Comparison of ENCODE assay signal across 13 cellular contexts in the genomic region with DNA sequence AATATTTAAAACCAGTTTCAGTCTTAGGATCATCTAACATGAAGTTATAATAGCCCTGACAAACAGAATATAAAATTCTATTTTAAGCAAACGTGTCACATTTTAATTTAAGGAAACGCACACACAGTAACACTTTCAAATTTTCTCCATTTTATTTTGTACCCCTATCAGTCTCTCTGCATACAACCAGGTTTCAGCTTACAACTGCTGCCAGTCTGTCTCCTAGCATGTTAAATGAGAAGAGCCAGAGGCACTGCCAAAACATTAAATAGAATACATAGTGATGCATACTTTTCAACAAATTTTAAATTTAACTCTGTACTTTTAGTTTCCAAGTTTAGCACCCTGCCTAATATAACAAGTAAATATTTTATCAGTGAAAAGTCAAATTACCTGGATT.
A peak's percentile ranks its signal among the peaks of the same experiment; 100 is the strongest.
DNase-seq lines count a peak whose midpoint lies in the region; ATAC-seq and TF ChIP-seq lines count a peak whose summit lies in the region.
"Had no signal": no experiment of that assay in that cellular context is flagged by ENCODE, and none has a peak within 500 bp of the region (broad histone marks: within the 10 kb centered on the region; RNA-seq: fewer than 3 reads in every experiment).

No MANE protein-coding gene starts in this region.

- peak overlapping the region; percentile 13 to 80 (median 70) for H3K27ac ChIP-seq in heart right ventricle
- H3K27ac ChIP-seq in effector memory CD4-positive, alpha-beta T cell (ENCODE audit: insufficient read depth, low read length, poor library complexity, severe bottlenecking) = no peak overlapping the region
- H3K27ac ChIP-seq: C4-2B, colonic mucosa had no signal

- peak; percentile 23 for DNase-seq in ELR (ENCODE audit: low read depth)
- no peak for DNase-seq in heart right ventricle
- no peak for DNase-seq in activated effector memory CD4-positive, alpha-beta T cell treated with Interleukin-2 at 50 U/mL for 16 hours
- no peak for DNase-seq in T-helper 9 cell
- DNase-seq in effector memory CD4-positive, alpha-beta T cell = no peak
- DNase-seq in T1000 (lab: John Stamatoyannopoulos, UW) = no peak
- DNase-seq: activated gamma-delta T cell, glutamatergic neuron, NCI-H1105 treated with DMSO at 0.1 percent for 48 hours had no signal

- H3K4me3 ChIP-seq in heart right ventricle = peak overlapping the region in 9 of 10 donors; percentile 11 to 51 (median 41)
- H3K4me3 ChIP-seq in skeletal muscle satellite cell (ENCODE audit: low read length) = peak overlapping the region; percentile 60
- no peak overlapping the region for H3K4me3 ChIP-seq in effector memory CD4-positive, alpha-beta T cell (ENCODE audit: insufficient read depth, low read depth, low read length, poor library complexity, severe bottlenecking)
- H3K4me3 ChIP-seq: colonic mucosa had no signal

- WGBS in heart right ventricle, 2 donors = 20 to 27% methylated on average over 2 of the region's 2 CpGs

- H3K4me2 ChIP-seq in skeletal muscle satellite cell (ENCODE audit: low read length) = peak overlapping the region; percentile 77

- no peaks in the 10 kb centered on the region for H3K27me3 ChIP-seq in heart right ventricle
- no peaks in the 10 kb centered on the region for H3K27me3 ChIP-seq in skeletal muscle satellite cell (ENCODE audit: control insufficient read depth, insufficient read depth, low read length)
- peaks cover 2% of the 10 kb centered on the region for H3K27me3 ChIP-seq in effector memory CD4-positive, alpha-beta T cell (replicated peaks; ENCODE audit: control insufficient read depth, insufficient read depth, low read length, poor library complexity, severe bottlenecking)
- H3K27me3 ChIP-seq: colonic mucosa had no signal

- peaks cover 0 to 7% (median 0%) of the 10 kb centered on the region in 11 donors for H3K9me3 ChIP-seq in heart right ventricle
- H3K9me3 ChIP-seq in skeletal muscle satellite cell (replicated peaks; ENCODE audit: low read length) = no peaks in the 10 kb centered on the region
- no peaks in the 10 kb centered on the region for H3K9me3 ChIP-seq in effector memory CD4-positive, alpha-beta T cell (ENCODE audit: control insufficient read depth, low read length)
- H3K9me3 ChIP-seq: colonic mucosa had no signal

- TF ChIP-seq CTCF in heart right ventricle (IDR thresholded peaks at IDR 0.05) = no peak

- intact Hi-C loops in heart right ventricle (cut with DNase I) = no loop called here

- H3K9ac ChIP-seq in skeletal muscle satellite cell (ENCODE audit: low read depth, low read length) = peak overlapping the region; percentile 49

- ATAC-seq in SK-N-SH treated with all-trans-retinoic acid at 6 μM for 48 hours = peak; percentile 58
- ATAC-seq in heart right ventricle = peak in 2 of 8 donors; percentile 36 to 41

- H3K36me3 ChIP-seq in heart right ventricle = no peaks in the 10 kb centered on the region
- peaks cover 23% of the 10 kb centered on the region for H3K36me3 ChIP-seq in skeletal muscle satellite cell (ENCODE audit: insufficient read depth, low read length)
- H3K36me3 ChIP-seq in effector memory CD4-positive, alpha-beta T cell (ENCODE audit: control insufficient read depth, insufficient read depth, low read length) = no peaks in the 10 kb centered on the region
- H3K36me3 ChIP-seq: colonic mucosa had no signal

- H3K4me1 ChIP-seq in heart right ventricle = peaks cover 13 to 94% (median 59%) of the 10 kb centered on the region in 9 donors
- H3K4me1 ChIP-seq in skeletal muscle satellite cell (ENCODE audit: control insufficient read depth, insufficient read depth, low read length) = peaks cover 58% of the 10 kb centered on the region
- H3K4me1 ChIP-seq in effector memory CD4-positive, alpha-beta T cell (ENCODE audit: control insufficient read depth, insufficient read depth, low read length, poor library complexity, severe bottlenecking) = no peaks in the 10 kb centered on the region
- H3K4me1 ChIP-seq: colonic mucosa had no signal

TF ChIP-seq in SK-N-SH treated with all-trans-retinoic acid at 6 μM for 48 hours, 23 proteins besides CTCF, POLR2A, EP300 and RAD21:
- no peak for TF ChIP-seq ZFP30 (CRISPR knock-in tag; IDR thresholded peaks at IDR 0.05)
- TF ChIP-seq TCF4 (CRISPR knock-in tag; IDR thresholded peaks at IDR 0.05; ENCODE audit: borderline replicate concordance) = no peak
- TF ChIP-seq ARNTL (CRISPR knock-in tag; IDR thresholded peaks at IDR 0.05; ENCODE audit: borderline replicate concordance, low read depth) = no peak
- TF ChIP-seq ZNF565 (CRISPR knock-in tag; conservative IDR thresholded peaks at IDR 0.05; ENCODE audit: low read depth) = no peak
- TF ChIP-seq, protein P1, sequence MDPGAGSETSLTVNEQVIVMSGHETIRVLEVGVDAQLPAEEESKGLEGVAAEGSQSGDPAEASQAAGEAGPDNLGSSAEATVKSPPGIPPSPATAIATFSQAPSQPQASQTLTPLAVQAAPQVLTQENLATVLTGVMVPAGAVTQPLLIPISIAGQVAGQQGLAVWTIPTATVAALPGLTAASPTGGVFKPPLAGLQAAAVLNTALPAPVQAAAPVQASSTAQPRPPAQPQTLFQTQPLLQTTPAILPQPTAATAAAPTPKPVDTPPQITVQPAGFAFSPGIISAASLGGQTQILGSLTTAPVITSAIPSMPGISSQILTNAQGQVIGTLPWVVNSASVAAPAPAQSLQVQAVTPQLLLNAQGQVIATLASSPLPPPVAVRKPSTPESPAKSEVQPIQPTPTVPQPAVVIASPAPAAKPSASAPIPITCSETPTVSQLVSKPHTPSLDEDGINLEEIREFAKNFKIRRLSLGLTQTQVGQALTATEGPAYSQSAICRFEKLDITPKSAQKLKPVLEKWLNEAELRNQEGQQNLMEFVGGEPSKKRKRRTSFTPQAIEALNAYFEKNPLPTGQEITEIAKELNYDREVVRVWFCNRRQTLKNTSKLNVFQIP (CRISPR knock-in tag; IDR thresholded peaks at IDR 0.05; ENCODE audit: borderline replicate concordance, low read depth) = no peak
- TF ChIP-seq TOX (CRISPR knock-in tag; IDR thresholded peaks at IDR 0.05; ENCODE audit: borderline replicate concordance) = no peak
- TF ChIP-seq, protein P2, sequence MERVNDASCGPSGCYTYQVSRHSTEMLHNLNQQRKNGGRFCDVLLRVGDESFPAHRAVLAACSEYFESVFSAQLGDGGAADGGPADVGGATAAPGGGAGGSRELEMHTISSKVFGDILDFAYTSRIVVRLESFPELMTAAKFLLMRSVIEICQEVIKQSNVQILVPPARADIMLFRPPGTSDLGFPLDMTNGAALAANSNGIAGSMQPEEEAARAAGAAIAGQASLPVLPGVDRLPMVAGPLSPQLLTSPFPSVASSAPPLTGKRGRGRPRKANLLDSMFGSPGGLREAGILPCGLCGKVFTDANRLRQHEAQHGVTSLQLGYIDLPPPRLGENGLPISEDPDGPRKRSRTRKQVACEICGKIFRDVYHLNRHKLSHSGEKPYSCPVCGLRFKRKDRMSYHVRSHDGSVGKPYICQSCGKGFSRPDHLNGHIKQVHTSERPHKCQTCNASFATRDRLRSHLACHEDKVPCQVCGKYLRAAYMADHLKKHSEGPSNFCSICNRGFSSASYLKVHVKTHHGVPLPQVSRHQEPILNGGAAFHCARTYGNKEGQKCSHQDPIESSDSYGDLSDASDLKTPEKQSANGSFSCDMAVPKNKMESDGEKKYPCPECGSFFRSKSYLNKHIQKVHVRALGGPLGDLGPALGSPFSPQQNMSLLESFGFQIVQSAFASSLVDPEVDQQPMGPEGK (CRISPR knock-in tag; IDR thresholded peaks at IDR 0.05; ENCODE audit: borderline replicate concordance) = no peak
- no peak for TF ChIP-seq ZNF8 (CRISPR knock-in tag; IDR thresholded peaks at IDR 0.05)
- TF ChIP-seq ZFP3 (CRISPR knock-in tag; IDR thresholded peaks at IDR 0.05) = no peak
- no peak for TF ChIP-seq RARB (CRISPR knock-in tag; IDR thresholded peaks at IDR 0.05)
- no peak for TF ChIP-seq ISL1 (CRISPR knock-in tag; IDR thresholded peaks at IDR 0.05)
